Comparison of ENCODE assay signal across 9 cellular contexts in genomic region chr16:50683689-50684374, GRCh38. TPM values are rescaled to one million over a fixed set of nuclear protein-coding genes. Genes with fewer than 3 reads are reported as not detected.
DNase-seq lines count a peak whose midpoint lies in the region; ATAC-seq and TF ChIP-seq lines count a peak whose summit lies in the region.
"Had no signal": no experiment of that assay in that cellular context is flagged by ENCODE, and none has a peak within 500 bp of the region (broad histone marks: within the 10 kb centered on the region; RNA-seq: fewer than 3 reads in every experiment).

No MANE protein-coding gene starts in this region.

- H3K4me3 Mint-ChIP-seq in Calu3 (ENCODE audit: low read depth, unreplicated experiment) = no peak overlapping the region

- peak; percentile 38 to 58 for DNase-seq in activated CD4-positive, alpha-beta T cell treated with anti-CD3 and anti-CD28 coated beads for 4 hours
- DNase-seq in activated CD4-positive, alpha-beta T cell treated with anti-CD3 and anti-CD28 coated beads for 1 hour = no peak
- DNase-seq in SIG-M5 (lab: John Stamatoyannopoulos, UW) (peak; percentile 28), COLO668 (lab: John Stamatoyannopoulos, UW; ENCODE audit: unreplicated experiment) (no peak), HPDE6-E6E7 (ENCODE audit: extremely low spot score) (no peak), Calu3 (no peak)

- H3K4me1 Mint-ChIP-seq in Calu3 (ENCODE audit: low read depth, unreplicated experiment) = no peaks in the 10 kb centered on the region

- TF ChIP-seq CTCF in Calu3 (IDR thresholded peaks at IDR 0.05; ENCODE audit: unreplicated experiment) = no peak

- H3K36me3 Mint-ChIP-seq in Calu3 (ENCODE audit: insufficient read depth, unreplicated experiment) = no peaks in the 10 kb centered on the region

- H3K27ac Mint-ChIP-seq in Calu3 (ENCODE audit: unreplicated experiment) = no peak overlapping the region

- H3K27me3 Mint-ChIP-seq in Calu3 (ENCODE audit: unreplicated experiment) = peaks cover 41% of the 10 kb centered on the region

- intact Hi-C loops in Calu3 (cut with micrococcal nuclease; ENCODE audit: unreplicated experiment) = no loop called here

- BruUV-seq in Calu3 (replicated peaks; lab: Mats Ljungman, UMichigan) = no TSS peak

- CTCF ChIA-PET in Calu3 (lab: Charles Lee) = no interaction called here

- H3K9me3 Mint-ChIP-seq in Calu3 (ENCODE audit: low read depth, unreplicated experiment) = no peaks in the 10 kb centered on the region

- peak; percentile 61 for ATAC-seq in HG02884 (IDR thresholded peaks at IDR 0.05; ENCODE audit: unreplicated experiment)
- ATAC-seq in esophagus mucosa = peak; percentile 7

RNA-seq across cellular contexts. Expression of gene SNX20, which starts 2.7 kb away (rescaled TPM):
- total RNA-seq in esophagus mucosa (0.76 TPM), Calu3 (2022) (not detected in 2 replicates)
- total RNA-seq: glomerular endothelial cell had no signal

RNA-seq across cellular contexts. Expression of gene NOD2, which starts 9.6 kb away (rescaled TPM):
- total RNA-seq in esophagus mucosa (15.4 TPM), Calu3 (2022) (0.87 and 1.1 TPM in 2 replicates)

RNA-seq across cellular contexts. Expression of gene CYLD, which starts 58.1 kb away (rescaled TPM):
- 26.7 TPM for total RNA-seq in esophagus mucosa
- 29.2 and 31.8 TPM in 2 replicates for total RNA-seq in Calu3 (2022)

Comparison
In these comparisons a context has a peak if more than half of its experiments do, and no peak if none do; other contexts are left out.
1. DNase-seq: peak in activated CD4-positive, alpha-beta T cell treated with anti-CD3 and anti-CD28 coated beads for 4 hours (2 of 2) and SIG-M5 (single experiment); none in activated CD4-positive, alpha-beta T cell treated with anti-CD3 and anti-CD28 coated beads for 1 hour (single experiment), COLO668 (single experiment), HPDE6-E6E7 (single experiment) and Calu3 (single experiment).